ENCODE assay signal across 8 cellular contexts in genomic region chr2:218218409-218219185, GRCh38. TPM values are rescaled to one million over a fixed set of nuclear protein-coding genes. Genes with fewer than 3 reads are reported as not detected.
DNase-seq lines count a peak whose midpoint lies in the region; ATAC-seq, FAIRE-seq and TF ChIP-seq lines count a peak whose summit lies in the region.

No MANE protein-coding gene starts in this region.

- peaks cover 0 to 1% (median 0%) of the 10 kb centered on the region in 7 donors for H3K9me3 Mint-ChIP-seq in CD4-positive, CD25-positive, alpha-beta regulatory T cell
- no peaks in the 10 kb centered on the region for H3K9me3 Mint-ChIP-seq in T-helper 2 cell treated with Interferon-gamma antibody and Interleukin-4, amounts not matched to agents 5 μg/mL and 100 μg/mL, for 36 hours

- H3K4me1 ChIP-seq in CD4-positive, CD25-positive, alpha-beta regulatory T cell (ENCODE audit: control insufficient read depth, insufficient read depth, low read length, poor library complexity, severe bottlenecking) = peaks cover 59% of the 10 kb centered on the region
- H3K4me1 ChIP-seq in small intestine (ENCODE audit: control insufficient read depth in 2 of 2, insufficient read depth in 1 of 2, low read depth in 1 of 2, low read length in 1 of 2) = peaks cover 6 to 24% of the 10 kb centered on the region in 2 donors

- H3K36me3 ChIP-seq in CD4-positive, CD25-positive, alpha-beta regulatory T cell (ENCODE audit: control insufficient read depth, insufficient read depth, low read length) = peaks cover 19% of the 10 kb centered on the region
- H3K36me3 ChIP-seq in small intestine (ENCODE audit: control insufficient read depth in 2 of 2, insufficient read depth in 2 of 2, low read length in 2 of 2) = peaks cover 0 to 2% of the 10 kb centered on the region in 2 donors

- peak; percentile 54 for TF ChIP-seq POLR2A in GM19099 (IDR thresholded peaks at IDR 0.05; ENCODE audit: extremely low read depth, insufficient read length, low read depth)

- peak; percentile 49 to 62 for ATAC-seq in CD4-positive, CD25-positive, alpha-beta regulatory T cell (ENCODE audit: low read depth in 2 of 2)
- peak; percentile 43 for ATAC-seq in HG03280 (IDR thresholded peaks at IDR 0.05; ENCODE audit: unreplicated experiment)

- peak overlapping the region; percentile 89 to 99 (median 94) for H3K4me3 Mint-ChIP-seq in CD4-positive, CD25-positive, alpha-beta regulatory T cell
- H3K4me3 Mint-ChIP-seq in T-helper 2 cell treated with Interferon-gamma antibody and Interleukin-4, amounts not matched to agents 5 μg/mL and 100 μg/mL, for 36 hours = peak overlapping the region; percentile 93

- peak overlapping the region; percentile 94 to 98 (median 97) for H3K27ac Mint-ChIP-seq in CD4-positive, CD25-positive, alpha-beta regulatory T cell
- peak overlapping the region; percentile 94 for H3K27ac Mint-ChIP-seq in T-helper 2 cell treated with Interferon-gamma antibody and Interleukin-4, amounts not matched to agents 5 μg/mL and 100 μg/mL, for 36 hours

- H3K4me1 Mint-ChIP-seq in CD4-positive, CD25-positive, alpha-beta regulatory T cell = peaks cover 31 to 60% (median 49%) of the 10 kb centered on the region in 4 donors
- peaks cover 53% of the 10 kb centered on the region for H3K4me1 Mint-ChIP-seq in T-helper 2 cell treated with Interferon-gamma antibody and Interleukin-4, amounts not matched to agents 5 μg/mL and 100 μg/mL, for 36 hours (ENCODE audit: low read depth)

- peak in 2 of 3 donors; percentile 61 to 86 for DNase-seq in CD4-positive, CD25-positive, alpha-beta regulatory T cell
- DNase-seq in T-helper 2 cell treated with Interferon-gamma antibody and Interleukin-4, amounts not matched to agents 5 μg/mL and 100 μg/mL, for 36 hours (ENCODE audit: low spot score) = peak; percentile 47
- peak; percentile 22 for DNase-seq in fibroblast of the aortic adventitia (ENCODE audit: low read depth)
- DNase-seq in small intestine = peak; percentile 25
- no peak for DNase-seq in NCI-H748 (lab: John Stamatoyannopoulos, UW; ENCODE audit: unreplicated experiment)
- DNase-seq in amniotic stem cell (lab: John Stamatoyannopoulos, UW) = no peak

- FAIRE-seq in small intestine (lab: Jason Lieb, UNC) = no peak

- peak overlapping the region; percentile 98 for H3K27ac ChIP-seq in CD4-positive, CD25-positive, alpha-beta regulatory T cell (ENCODE audit: insufficient read depth, low read length, poor library complexity, severe bottlenecking)
- H3K27ac ChIP-seq in small intestine (ENCODE audit: low read depth in 1 of 2, low read length in 1 of 2) = peak overlapping the region; percentile 86 to 95

- 13 to 17% (median 14%) methylated on average over 3 of the region's 3 CpGs for WGBS in small intestine, 3 donors

- no peak for TF ChIP-seq CTCF in fibroblast of the aortic adventitia (IDR thresholded peaks at IDR 0.05; ENCODE audit: insufficient read depth, low read length)

- peak overlapping the region; percentile 98 for H3K4me3 ChIP-seq in CD4-positive, CD25-positive, alpha-beta regulatory T cell (ENCODE audit: low read depth, low read length)
- peak overlapping the region; percentile 97 for H3K4me3 ChIP-seq in fibroblast of the aortic adventitia (ENCODE audit: low read depth, low read length)
- peak overlapping the region; percentile 68 to 97 for H3K4me3 ChIP-seq in small intestine (ENCODE audit: low read depth in 1 of 2, low read length in 2 of 2)

- H3K27me3 ChIP-seq in CD4-positive, CD25-positive, alpha-beta regulatory T cell (ENCODE audit: control insufficient read depth, insufficient read depth, low read length) = no peaks in the 10 kb centered on the region
- no peaks in the 10 kb centered on the region for H3K27me3 ChIP-seq in small intestine (ENCODE audit: control insufficient read depth in 2 of 2, insufficient read depth in 2 of 2, low read length in 2 of 2)

- no peaks in the 10 kb centered on the region for H3K27me3 Mint-ChIP-seq in CD4-positive, CD25-positive, alpha-beta regulatory T cell
- H3K27me3 Mint-ChIP-seq in T-helper 2 cell treated with Interferon-gamma antibody and Interleukin-4, amounts not matched to agents 5 μg/mL and 100 μg/mL, for 36 hours (ENCODE audit: low read depth) = no peaks in the 10 kb centered on the region

- peaks cover 26% of the 10 kb centered on the region for H3K36me3 Mint-ChIP-seq in CD4-positive, CD25-positive, alpha-beta regulatory T cell
- H3K36me3 Mint-ChIP-seq in T-helper 2 cell treated with Interferon-gamma antibody and Interleukin-4, amounts not matched to agents 5 μg/mL and 100 μg/mL, for 36 hours (ENCODE audit: low read depth) = peaks cover 54% of the 10 kb centered on the region

- no peaks in the 10 kb centered on the region for H3K9me3 ChIP-seq in CD4-positive, CD25-positive, alpha-beta regulatory T cell (ENCODE audit: control insufficient read depth in 2 of 2, low read length in 2 of 2)
- no peaks in the 10 kb centered on the region for H3K9me3 ChIP-seq in small intestine (ENCODE audit: control insufficient read depth, low read depth)

RNA-seq across cellular contexts. Expression of gene ARPC2, which starts 1.6 kb away (rescaled TPM):
- total RNA-seq in CD4-positive, CD25-positive, alpha-beta regulatory T cell = 540 TPM
- polyA plus RNA-seq in CD4-positive, CD25-positive, alpha-beta regulatory T cell = 1,000 to 10,000 TPM in 2 of 4 donors, 100 to 1,000 TPM in 2; 741 to 1,050 (median 910) TPM
- total RNA-seq in fibroblast of the aortic adventitia (ENCODE audit: low replicate concordance) = 121 and 368 TPM in 2 replicates
- 100 to 1,000 TPM; 251 to 300 (median 288) TPM for polyA plus RNA-seq in small intestine

RNA-seq across cellular contexts. Expression of gene GPBAR1, which starts 42.2 kb away (rescaled TPM):
- total RNA-seq in CD4-positive, CD25-positive, alpha-beta regulatory T cell = 1.2 TPM
- not detected for polyA plus RNA-seq in CD4-positive, CD25-positive, alpha-beta regulatory T cell
- 0.27 TPM in 1 of 2 replicates, not detected in the other for total RNA-seq in fibroblast of the aortic adventitia (ENCODE audit: low replicate concordance)
- 1 to 10 TPM; 1.3 to 3.9 (median 1.4) TPM for polyA plus RNA-seq in small intestine

RNA-seq across cellular contexts. Expression of gene AAMP, which starts 51.3 kb away (rescaled TPM):
- 55.8 TPM for total RNA-seq in CD4-positive, CD25-positive, alpha-beta regulatory T cell
- polyA plus RNA-seq in CD4-positive, CD25-positive, alpha-beta regulatory T cell = 10 to 100 TPM; 84.8 to 92.2 (median 87.8) TPM
- 64.4 and 262 TPM in 2 replicates for total RNA-seq in fibroblast of the aortic adventitia (ENCODE audit: low replicate concordance)
- polyA plus RNA-seq in small intestine = 100 to 1,000 TPM; 101 to 134 (median 118) TPM

RNA-seq across cellular contexts. Expression of gene PNKD, which starts 51.7 kb away (rescaled TPM):
- total RNA-seq in CD4-positive, CD25-positive, alpha-beta regulatory T cell = 21.9 TPM
- polyA plus RNA-seq in CD4-positive, CD25-positive, alpha-beta regulatory T cell = 100 to 1,000 TPM in 1 of 4 donors, 10 to 100 TPM in 3; 96.2 to 107 (median 98.8) TPM
- total RNA-seq in fibroblast of the aortic adventitia (ENCODE audit: low replicate concordance) = 17.4 and 27.2 TPM in 2 replicates
- polyA plus RNA-seq in small intestine = 100 to 1,000 TPM in 1 of 3 donors, 10 to 100 TPM in 2; 88.4 to 137 (median 91.6) TPM

RNA-seq across cellular contexts. Expression of gene CXCR1, which starts 51.8 kb away (rescaled TPM):
- total RNA-seq in CD4-positive, CD25-positive, alpha-beta regulatory T cell = not detected
- under 1 TPM; 0.08 to 0.94 (median 0.46) TPM for polyA plus RNA-seq in CD4-positive, CD25-positive, alpha-beta regulatory T cell
- total RNA-seq in fibroblast of the aortic adventitia (ENCODE audit: low replicate concordance) = not detected in 2 replicates
- under 1 TPM in 2 of 3 donors, not detected in 1; 0.03 to 0.22 TPM for polyA plus RNA-seq in small intestine

Comparison
In these comparisons a context has a peak if more than half of its experiments do, and no peak if none do; other contexts are left out.
1. DNase-seq: peak in CD4-positive, CD25-positive, alpha-beta regulatory T cell (2 of 3), T-helper 2 cell treated with Interferon-gamma antibody and Interleukin-4, amounts not matched to agents 5 μg/mL and 100 μg/mL, for 36 hours (single experiment), fibroblast of the aortic adventitia (single experiment) and small intestine (single experiment); none in NCI-H748 (single experiment) and amniotic stem cell (single experiment).
2. Peak in every context shown above with its lines, with median percentiles within 50 percentile points of each other: H3K4me3 ChIP-seq.